9 cellular contexts compared by ENCODE assay signal in genomic region chr12:10363922-10364838, GRCh38. TPM values are rescaled to one million over a fixed set of nuclear protein-coding genes. Genes with fewer than 3 reads are reported as not detected.
A peak's percentile ranks its signal among the peaks of the same experiment; 100 is the strongest.
DNase-seq lines count a peak whose midpoint lies in the region; ATAC-seq, FAIRE-seq and TF ChIP-seq lines count a peak whose summit lies in the region.
"Had no signal": no experiment of that assay in that cellular context is flagged by ENCODE, and none has a peak within 500 bp of the region (broad histone marks: within the 10 kb centered on the region; RNA-seq: fewer than 3 reads in every experiment).

No MANE protein-coding gene starts in this region.

- H3K4me3 Mint-ChIP-seq in stimulated activated naive B cell treated with anti-CD40 and anti-IgM and Interleukin-4, amounts not matched to agents 10 μg/mL and 1 μg/mL and 100 μg/mL, for 72 hours, result no peak overlapping the region
- H3K4me3 Mint-ChIP-seq: brain had no signal

- no peak overlapping the region for H3K27ac Mint-ChIP-seq in stimulated activated naive B cell treated with anti-CD40 and anti-IgM and Interleukin-4, amounts not matched to agents 10 μg/mL and 1 μg/mL and 100 μg/mL, for 72 hours
- H3K27ac Mint-ChIP-seq: brain had no signal

- FAIRE-seq in kidney (lab: Jason Lieb, UNC), result no peak

- H3K4me1 Mint-ChIP-seq in stimulated activated naive B cell treated with anti-CD40 and anti-IgM and Interleukin-4, amounts not matched to agents 10 μg/mL and 1 μg/mL and 100 μg/mL, for 72 hours, result peaks cover 16 to 22% of the 10 kb centered on the region in 2 donors

- TF ChIP-seq POLR2A in Peyer's patch (IDR thresholded peaks at IDR 0.05), result peak; percentile 11 to 27

- TF ChIP-seq CTCF in Peyer's patch (IDR thresholded peaks at IDR 0.05) (no peak), cardiac fibroblast (IDR thresholded peaks at IDR 0.05; ENCODE audit: low read depth, low read length) (no peak), kidney (IDR thresholded peaks at IDR 0.05; ENCODE audit: borderline replicate concordance, extremely low read depth, insufficient read depth) (no peak)

- intact Hi-C loops in kidney (cut with DNase I), result no loop called here

- peaks cover 4% of the 10 kb centered on the region in 2 donors for H3K9me3 Mint-ChIP-seq in stimulated activated naive B cell treated with anti-CD40 and anti-IgM and Interleukin-4, amounts not matched to agents 10 μg/mL and 1 μg/mL and 100 μg/mL, for 72 hours

- H3K36me3 ChIP-seq in Peyer's patch, result no peaks in the 10 kb centered on the region
- no peaks in the 10 kb centered on the region for H3K36me3 ChIP-seq in kidney (ENCODE audit: control insufficient read depth in 1 of 2, insufficient read depth in 2 of 2, low read length in 2 of 2)

- DNase-seq in EL, result peak; percentile 59
- peak; percentile 52 to 76 (median 68) for DNase-seq in Peyer's patch
- DNase-seq in cardiac fibroblast (ENCODE audit: low read depth in 2 of 2), result peak; percentile 57 to 69
- peak; percentile 77 for DNase-seq in kidney
- peak; percentile 35 for DNase-seq in stimulated activated naive B cell treated with anti-CD40 and anti-IgM and Interleukin-4, amounts not matched to agents 10 μg/mL and 1 μg/mL and 100 μg/mL, for 72 hours
- DNase-seq in activated gamma-delta T cell treated with Interleukin-2 at 50 U/mL for 16 hours, result no peak

- no peaks in the 10 kb centered on the region for H3K27me3 ChIP-seq in Peyer's patch

- H3K4me3 ChIP-seq in Peyer's patch (peak overlapping the region; percentile 45 to 73 (median 51)), cardiac fibroblast (replicated peaks in 1 of 2; ENCODE audit: low read depth in 2 of 2, low read length in 2 of 2) (peak overlapping the region; percentile 53 to 58), kidney (ENCODE audit: low read length in 2 of 2) (peak overlapping the region; percentile 91 to 95)

- H3K9me3 ChIP-seq in Peyer's patch, result no peaks in the 10 kb centered on the region
- no peaks in the 10 kb centered on the region for H3K9me3 ChIP-seq in kidney (ENCODE audit: control insufficient read depth in 1 of 2, low read length in 2 of 2)

- H3K27ac ChIP-seq in Peyer's patch (peak overlapping the region; percentile 77 to 95 (median 84)), kidney (ENCODE audit: low read depth in 2 of 2, low read length in 2 of 2) (peak overlapping the region; percentile 97 to 99)

- H3K36me3 Mint-ChIP-seq in stimulated activated naive B cell treated with anti-CD40 and anti-IgM and Interleukin-4, amounts not matched to agents 10 μg/mL and 1 μg/mL and 100 μg/mL, for 72 hours, result peaks cover 3 to 6% of the 10 kb centered on the region in 2 donors
- H3K36me3 Mint-ChIP-seq: brain had no signal

- no peaks in the 10 kb centered on the region for H3K27me3 Mint-ChIP-seq in stimulated activated naive B cell treated with anti-CD40 and anti-IgM and Interleukin-4, amounts not matched to agents 10 μg/mL and 1 μg/mL and 100 μg/mL, for 72 hours
- H3K27me3 Mint-ChIP-seq: brain had no signal

- peak; percentile 84 for ATAC-seq in GM19455 (IDR thresholded peaks at IDR 0.05; ENCODE audit: unreplicated experiment)
- peak; percentile 65 for ATAC-seq in HG03439 (IDR thresholded peaks at IDR 0.05; ENCODE audit: unreplicated experiment)
- peak; percentile 83 to 85 for ATAC-seq in stimulated activated naive B cell treated with anti-CD40 and anti-IgM and Interleukin-4, amounts not matched to agents 10 μg/mL and 1 μg/mL and 100 μg/mL, for 72 hours (replicated peaks)

- H3K4me1 ChIP-seq in Peyer's patch, result peaks cover 0 to 23% (median 3%) of the 10 kb centered on the region in 4 donors
- H3K4me1 ChIP-seq in kidney (ENCODE audit: control insufficient read depth in 1 of 2, insufficient read depth in 1 of 2, low read depth in 1 of 2, low read length in 2 of 2), result peaks cover 5 to 18% of the 10 kb centered on the region in 2 donors

- H3K9ac ChIP-seq in kidney (ENCODE audit: low read length in 2 of 2), result peak overlapping the region; percentile 98 to 99

RNA-seq across cellular contexts. Expression of gene KLRK1, which starts 25.7 kb away (rescaled TPM):
- total RNA-seq in Peyer's patch (10 to 100 TPM in 1 of 4 donors, 1 to 10 TPM in 3; 3.3 to 17.9 (median 6.6) TPM), kidney (5.2 TPM)
- polyA plus RNA-seq in kidney (ENCODE audit: insufficient read depth, low read depth, low replicate concordance), result 0.75 TPM

RNA-seq across cellular contexts. Expression of gene KLRC4, which starts 45.4 kb away (rescaled TPM):
- 1 to 10 TPM in 3 of 4 donors, not detected in 1; 2.1 to 5.8 (median 5.6) TPM for total RNA-seq in Peyer's patch
- total RNA-seq in kidney, result 1.4 TPM
- polyA plus RNA-seq in kidney (ENCODE audit: insufficient read depth, low read depth, low replicate concordance), result not detected

RNA-seq across cellular contexts. Expression of gene KLRC3, which starts 56.2 kb away (rescaled TPM):
- 1 to 10 TPM in 2 of 4 donors, not detected in 2; 1.6 to 2.8 TPM for total RNA-seq in Peyer's patch
- total RNA-seq in kidney, result 0.72 TPM
- polyA plus RNA-seq in kidney (ENCODE audit: insufficient read depth, low read depth, low replicate concordance), result not detected

RNA-seq across cellular contexts. Expression of gene KLRD1, which starts 56.5 kb away (rescaled TPM):
- 1 to 10 TPM in 3 of 4 donors, under 1 TPM in 1; under 0.01 to 8.4 (median 5.4) TPM for total RNA-seq in Peyer's patch
- total RNA-seq in kidney, result 5.5 TPM
- polyA plus RNA-seq in kidney (ENCODE audit: insufficient read depth, low read depth, low replicate concordance), result 0.37 TPM
